In the genomic region with DNA sequence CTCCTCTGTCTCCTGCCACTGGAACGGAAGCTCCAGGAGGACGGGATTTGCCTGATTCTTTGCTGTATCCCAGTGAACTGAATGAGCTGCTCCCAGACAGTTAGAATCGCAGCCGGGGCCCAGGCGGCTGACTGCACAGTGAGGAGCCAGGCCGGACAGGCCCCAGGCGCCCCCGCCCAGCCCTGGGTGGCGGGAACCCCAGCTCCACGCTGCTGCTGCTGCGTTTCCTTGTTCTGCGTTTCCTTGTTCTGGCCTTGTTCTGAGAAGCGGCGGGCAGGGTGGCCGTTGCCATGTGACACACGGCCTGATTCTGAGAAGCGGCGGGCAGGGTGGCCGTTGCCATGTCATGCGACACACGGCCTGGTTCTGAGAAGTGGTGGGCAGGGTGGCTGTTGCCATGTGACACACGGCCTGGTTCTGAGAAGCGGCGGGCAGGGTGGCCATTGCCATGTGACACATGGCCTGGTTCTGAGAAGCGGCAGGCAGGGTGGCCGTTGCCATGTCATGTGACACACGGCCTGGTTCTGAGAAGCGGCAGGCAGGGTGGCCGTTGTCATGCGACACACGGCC, we compare ENCODE assay signal across 25 cellular contexts. TPM values are rescaled to one million over a fixed set of nuclear protein-coding genes. Genes with fewer than 3 reads are reported as not detected.
DNase-seq lines count a peak whose midpoint lies in the region; ATAC-seq and TF ChIP-seq lines count a peak whose summit lies in the region.
"Had no signal": no experiment of that assay in that cellular context is flagged by ENCODE, and none has a peak within 500 bp of the region (broad histone marks: within the 10 kb centered on the region; RNA-seq: fewer than 3 reads in every experiment).

No MANE protein-coding gene starts in this region.

- H3K36me3 ChIP-seq in adrenal gland (replicated peaks in 1 of 2) (peaks cover 0 to 28% of the 10 kb centered on the region in 2 donors), upper lobe of left lung (peaks cover 0 to 79% (median 32%) of the 10 kb centered on the region in 4 donors)

- no peak overlapping the region for H3K4me3 Mint-ChIP-seq in activated T-cell treated with anti-CD3 and anti-CD28 coated beads, Interleukin-2, amount 50 U/mL, for 24 hours
- H3K4me3 Mint-ChIP-seq in natural killer cell: no peak overlapping the region
- H3K4me3 Mint-ChIP-seq: activated T-cell treated with anti-CD3 and anti-CD28 coated beads, Interleukin-2, amount 50 U/mL, for 72 hours; nephron progenitor cell; stimulated activated naive CD8-positive, alpha-beta T cell treated with anti-CD3 and anti-CD28 coated beads, Interleukin-15, amount 100 ng/mL, for 72 hours had no signal

- intact Hi-C loops in adrenal gland (cut with DNase I) (no loop called here), natural killer cell (cut with micrococcal nuclease) (no loop called here)

- no peak overlapping the region for H3K27ac Mint-ChIP-seq in activated T-cell treated with anti-CD3 and anti-CD28 coated beads, Interleukin-2, amount 50 U/mL, for 24 hours
- H3K27ac Mint-ChIP-seq in natural killer cell: no peak overlapping the region
- H3K27ac Mint-ChIP-seq: activated T-cell treated with anti-CD3 and anti-CD28 coated beads, Interleukin-2, amount 50 U/mL, for 72 hours; nephron progenitor cell had no signal

- peaks cover 84% of the 10 kb centered on the region for H3K36me3 Mint-ChIP-seq in activated T-cell treated with anti-CD3 and anti-CD28 coated beads, Interleukin-2, amount 50 U/mL, for 24 hours (ENCODE audit: low read depth)
- no peaks in the 10 kb centered on the region for H3K36me3 Mint-ChIP-seq in natural killer cell

- TF ChIP-seq POLR2A in adrenal gland (IDR thresholded peaks at IDR 0.05) (no peak), upper lobe of left lung (IDR thresholded peaks at IDR 0.05) (no peak), GM18505 (IDR thresholded peaks at IDR 0.05; ENCODE audit: borderline replicate concordance, extremely low read depth, insufficient read depth, insufficient read length) (no peak)

- WGBS in adrenal gland, 4 donors: 76 to 97% (median 87%) methylated on average over 16 to 31 of the region's 31 CpGs
- WGBS in upper lobe of left lung, 2 donors: 83 to 94% methylated on average over 21 to 29 of the region's 31 CpGs

- H3K27me3 Mint-ChIP-seq in activated T-cell treated with anti-CD3 and anti-CD28 coated beads, Interleukin-2, amount 50 U/mL, for 24 hours: no peaks in the 10 kb centered on the region
- no peaks in the 10 kb centered on the region for H3K27me3 Mint-ChIP-seq in natural killer cell (ENCODE audit: low read depth in 2 of 2)
- H3K27me3 Mint-ChIP-seq: stimulated activated naive CD8-positive, alpha-beta T cell treated with anti-CD3 and anti-CD28 coated beads, Interleukin-15, amount 100 ng/mL, for 72 hours had no signal

- ATAC-seq in natural killer cell: no peak
- ATAC-seq in upper lobe of left lung (ENCODE audit: low FRiP score in 2 of 2): no peak
- ATAC-seq in GM18505 (IDR thresholded peaks at IDR 0.05; ENCODE audit: unreplicated experiment): no peak
- no peak for ATAC-seq in HG03460 (IDR thresholded peaks at IDR 0.05; ENCODE audit: unreplicated experiment)
- no peak for ATAC-seq in HG03095 (IDR thresholded peaks at IDR 0.05; ENCODE audit: unreplicated experiment)
- ATAC-seq: gastrocnemius medialis; psoas muscle; stimulated activated naive CD8-positive, alpha-beta T cell treated with anti-CD3 and anti-CD28 coated beads, Interleukin-15, amount 100 ng/mL, for 72 hours had no signal

- no peaks in the 10 kb centered on the region for H3K9me3 ChIP-seq in adrenal gland (replicated peaks in 1 of 3)
- no peaks in the 10 kb centered on the region for H3K9me3 ChIP-seq in upper lobe of left lung
- H3K9me3 ChIP-seq: BLaER1, Caco-2, esophagus muscularis mucosa, gastrocnemius medialis, psoas muscle had no signal

- H3K4me3 ChIP-seq in adrenal gland (no peak overlapping the region), upper lobe of left lung (no peak overlapping the region)
- H3K4me3 ChIP-seq: BLaER1, esophagus muscularis mucosa, gastrocnemius medialis, psoas muscle, smooth muscle cell had no signal

- TF ChIP-seq EP300 in upper lobe of left lung (IDR thresholded peaks at IDR 0.05): no peak

- H3K4me1 Mint-ChIP-seq in activated T-cell treated with anti-CD3 and anti-CD28 coated beads, Interleukin-2, amount 50 U/mL, for 24 hours (ENCODE audit: low read depth): no peaks in the 10 kb centered on the region
- H3K4me1 Mint-ChIP-seq in natural killer cell: peaks cover 0 to 5% of the 10 kb centered on the region in 2 donors
- H3K4me1 Mint-ChIP-seq: stimulated activated naive CD8-positive, alpha-beta T cell treated with anti-CD3 and anti-CD28 coated beads, Interleukin-15, amount 100 ng/mL, for 72 hours had no signal

- no peak overlapping the region for H3K27ac ChIP-seq in adrenal gland
- H3K27ac ChIP-seq in upper lobe of left lung: no peak overlapping the region
- H3K27ac ChIP-seq: BLaER1, esophagus muscularis mucosa, gastrocnemius medialis, psoas muscle had no signal

- peak; percentile 22 for DNase-seq in activated T-cell treated with anti-CD3 and anti-CD28 coated beads, Interleukin-2, amount 50 U/mL, for 24 hours
- DNase-seq in activated T-cell treated with anti-CD3 and anti-CD28 coated beads, Interleukin-2, amount 50 U/mL, for 48 hours: no peak
- DNase-seq in adrenal gland (peak in 5 of 7 donors; percentile 1 to 46 (median 15)), natural killer cell (peak; percentile 12), upper lobe of left lung (peak; percentile 25 to 84)
- DNase-seq: activated CD4-positive, alpha-beta T cell treated with anti-CD3 and anti-CD28 coated beads, Interleukin-2, amount 50 U/mL, for 48 hours; activated naive CD4-positive, alpha-beta T cell treated with anti-CD3 and anti-CD28 coated beads, Interleukin-2, amount 50 U/mL, for 16 hours; activated T-cell treated with anti-CD3 and anti-CD28 coated beads, Interleukin-2, amount 50 U/mL, for 72 hours; effector CD8-positive, alpha-beta T cell; gastrocnemius medialis; midbrain; NCI-H1105; NCI-H2081; NCI-H524; nephron progenitor cell; stimulated activated CD4-positive, alpha-beta T cell treated with anti-CD3 and anti-CD28 coated beads, Interleukin-4, amount 100 ng/mL, for 24 hours had no signal

- H3K4me1 ChIP-seq in adrenal gland (replicated peaks in 1 of 2) (no peaks in the 10 kb centered on the region), upper lobe of left lung (peaks cover 0 to 37% (median 8%) of the 10 kb centered on the region in 4 donors)
- H3K4me1 ChIP-seq: Caco-2, esophagus muscularis mucosa, gastrocnemius medialis, psoas muscle had no signal

- TF ChIP-seq CTCF in adrenal gland (IDR thresholded peaks at IDR 0.05) (no peak), natural killer cell (IDR thresholded peaks at IDR 0.05) (no peak), upper lobe of left lung (IDR thresholded peaks at IDR 0.05) (no peak)

- H3K9me3 Mint-ChIP-seq in activated T-cell treated with anti-CD3 and anti-CD28 coated beads, Interleukin-2, amount 50 U/mL, for 24 hours: no peaks in the 10 kb centered on the region
- H3K9me3 Mint-ChIP-seq in natural killer cell: no peaks in the 10 kb centered on the region
- H3K9me3 Mint-ChIP-seq: activated T-cell treated with anti-CD3 and anti-CD28 coated beads, Interleukin-2, amount 50 U/mL, for 72 hours; nephron progenitor cell; stimulated activated naive CD8-positive, alpha-beta T cell treated with anti-CD3 and anti-CD28 coated beads, Interleukin-15, amount 100 ng/mL, for 72 hours had no signal

- H3K27me3 ChIP-seq in adrenal gland (no peaks in the 10 kb centered on the region), upper lobe of left lung (no peaks in the 10 kb centered on the region)
- H3K27me3 ChIP-seq: BLaER1, esophagus muscularis mucosa, gastrocnemius medialis had no signal

RNA-seq across cellular contexts. Expression of gene SLC37A1, which starts 56.2 kb away (rescaled TPM):
- 10 to 100 TPM in 7 of 8 donors, 1 to 10 TPM in 1; 7.4 to 27.2 (median 18.7) TPM for total RNA-seq in adrenal gland
- 10 to 100 TPM; 11.0 to 16.7 (median 14.3) TPM for polyA plus RNA-seq in adrenal gland
- 10 to 100 TPM; 24.8 to 25.8 (median 25.3) TPM for total RNA-seq in natural killer cell
- total RNA-seq in upper lobe of left lung: 10 to 100 TPM; 20.8 to 70.2 (median 36.8) TPM

Comparison
In these comparisons a context has a peak if more than half of its experiments do, and no peak if none do; other contexts are left out.
1. DNase-seq: peak in activated T-cell treated with anti-CD3 and anti-CD28 coated beads, Interleukin-2, amount 50 U/mL, for 24 hours (single experiment), adrenal gland (5 of 7), natural killer cell (single experiment) and upper lobe of left lung (2 of 2); none in activated T-cell treated with anti-CD3 and anti-CD28 coated beads, Interleukin-2, amount 50 U/mL, for 48 hours (0 of 2).